15 cellular contexts compared by ENCODE assay signal in genomic region chr11:75204012-75204674, GRCh38. TPM values are rescaled to one million over a fixed set of nuclear protein-coding genes. Genes with fewer than 3 reads are reported as not detected.
DNase-seq lines count a peak whose midpoint lies in the region; ATAC-seq, FAIRE-seq and TF ChIP-seq lines count a peak whose summit lies in the region.
"Had no signal": no experiment of that assay in that cellular context is flagged by ENCODE, and none has a peak within 500 bp of the region (broad histone marks: within the 10 kb centered on the region; RNA-seq: fewer than 3 reads in every experiment).

No MANE protein-coding gene starts in this region.

- POLR2A ChIA-PET in HepG2 (lab: Yijun Ruan, JAX) = interaction anchor here (0.6 to 7.6 kb wide), 13 partner anchors 10 to 60 kb away, joined by 3 to 163 read pairs (median 12); partner anchors contain the start of genes SLCO2B1 and TPBGL

- 69 to 81% (median 73%) methylated on average over 5 to 10 of the region's 10 CpGs for WGBS in adrenal gland, 4 donors
- WGBS in HepG2 (ENCODE audit: low lambda C conversion rate) = 5% methylated on average over 3 of the region's 10 CpGs
- 87 to 90% methylated on average over 10 of the region's 10 CpGs for WGBS in sigmoid colon, 2 donors

- H3K27me3 ChIP-seq in adrenal gland (no peaks in the 10 kb centered on the region), HepG2 (ENCODE audit: control insufficient read depth in 1 of 2, insufficient read depth in 2 of 2, low read length in 2 of 2) (no peaks in the 10 kb centered on the region), sigmoid colon (no peaks in the 10 kb centered on the region)
- H3K27me3 ChIP-seq: BLaER1 treated with 17β-estradiol and CSF1 and Interleukin-3, amounts not matched to agents 10 nM and 100 nM; SJCRH30 had no signal

- no peaks in the 10 kb centered on the region for H3K79me2 ChIP-seq in HepG2 (ENCODE audit: insufficient read depth, low read length)

- no peak overlapping the region for H3K4me3 ChIP-seq in adrenal gland
- peak overlapping the region in 1 of 3 experiments; percentile 53; a peak in 2 of 6 replicates for H3K4me3 ChIP-seq in HepG2 (replicated peaks in 1 of 3; ENCODE audit: insufficient read depth in 1 of 3, low read depth in 2 of 3, low read length in 3 of 3)
- H3K4me3 ChIP-seq in sigmoid colon = no peak overlapping the region
- H3K4me3 ChIP-seq: BLaER1 treated with 17β-estradiol and CSF1 and Interleukin-3, amounts not matched to agents 10 nM and 100 nM; SJCRH30 had no signal

- in situ Hi-C loops in HepG2 (cut with HindIII; ENCODE audit: extremely low pct_ligation_motif_present, low pct_unique_long_range_greater_than_20kb) = loop anchor here (5.0 kb wide), 1 partner anchor 57 kb away; no protein-coding TSS in a partner anchor

- DNase-seq in activated CD4-positive, CD25-positive, alpha-beta regulatory T cell treated with anti-CD3 and anti-CD28 coated beads, Interleukin-2, amount 50 U/mL, for 72 hours = peak; percentile 17
- DNase-seq in activated CD4-positive, CD25-positive, alpha-beta regulatory T cell (lab: John Stamatoyannopoulos, UW) = no peak
- peak in 5 of 7 donors; percentile 25 to 76 (median 48) for DNase-seq in adrenal gland
- DNase-seq in HepG2 (ENCODE audit: low spot score) = peak; percentile 90
- DNase-seq in sigmoid colon = peak; percentile 57
- no peak for DNase-seq in D341Med (ENCODE audit: low spot score)
- DNase-seq in activated CD4-positive, alpha-beta T cell treated with anti-CD3 and anti-CD28 coated beads, Interleukin-2, amount 50 U/mL, for 4 hours = no peak
- DNase-seq: NCI-H2171 had no signal

- peak overlapping the region in 1 of 5 donors; percentile 82 for H3K27ac ChIP-seq in adrenal gland
- peak overlapping the region; percentile 91 for H3K27ac ChIP-seq in HepG2 (ENCODE audit: extremely low read length, insufficient read depth, low read length)
- H3K27ac ChIP-seq in sigmoid colon = no peak overlapping the region
- H3K27ac ChIP-seq: SJCRH30 had no signal

- H3K36me3 ChIP-seq in adrenal gland (replicated peaks in 1 of 2) (peaks cover 0 to 4% of the 10 kb centered on the region in 2 donors), HepG2 (replicated peaks in 1 of 2; ENCODE audit: control insufficient read depth in 1 of 2, insufficient read depth in 2 of 2, low read length in 2 of 2) (no peaks in the 10 kb centered on the region; a peak in 2 of 5 replicates), sigmoid colon (no peaks in the 10 kb centered on the region)
- H3K36me3 ChIP-seq: SJCRH30 had no signal

- CTCF ChIA-PET in HepG2 (lab: Yijun Ruan, JAX; ENCODE audit: low intra/inter-chr PET ratio, low total read pairs) = interaction anchor here (1.2 to 5.9 kb wide), 7 partner anchors 35 to 181 kb away, joined by 3 to 173 read pairs (median 6); no protein-coding TSS in a partner anchor

- no TSS peak for BruUV-seq in HepG2 (replicated peaks; lab: Mats Ljungman, UMichigan)

- intact Hi-C loops in adrenal gland (cut with DNase I) (loop anchor here (2.0 to 10.0 kb wide), 3 partner anchors 57 to 179 kb away; no protein-coding TSS in a partner anchor), HepG2 (cut with micrococcal nuclease; ENCODE audit: unreplicated experiment) (loop anchor here (2.0 to 5.0 kb wide), 3 partner anchors 35 to 47 kb away; no protein-coding TSS in a partner anchor), sigmoid colon (cut with DNase I) (loop anchor here (2.0 kb wide), 1 partner anchor 63 kb away; no protein-coding TSS in a partner anchor)

- peak overlapping the region; percentile 54 for H3K9ac ChIP-seq in HepG2 (ENCODE audit: insufficient read depth, low read depth, low read length)

- TF ChIP-seq CTCF in adrenal gland (IDR thresholded peaks at IDR 0.05) (no peak), HepG2 (CRISPR knock-in tag; IDR thresholded peaks at IDR 0.05) (peak; percentile 40), sigmoid colon (IDR thresholded peaks at IDR 0.05) (no peak)

- H3K4me1 ChIP-seq in adrenal gland (replicated peaks in 1 of 2) = peaks cover 0 to 15% of the 10 kb centered on the region in 2 donors
- H3K4me1 ChIP-seq in HepG2 (ENCODE audit: insufficient read depth, low read length) = peaks cover 32% of the 10 kb centered on the region
- no peaks in the 10 kb centered on the region for H3K4me1 ChIP-seq in sigmoid colon

- TF ChIP-seq POLR2A in adrenal gland (IDR thresholded peaks at IDR 0.05) = no peak
- TF ChIP-seq POLR2A in HepG2 (IDR thresholded peaks at IDR 0.05; ENCODE audit: insufficient read depth in 1 of 2, low read depth in 2 of 2, low read length in 2 of 2) = no peak
- TF ChIP-seq POLR2A in sigmoid colon (IDR thresholded peaks at IDR 0.05) = no peak

- TF ChIP-seq EP300 in HepG2 (IDR thresholded peaks at IDR 0.05; ENCODE audit: low read depth in 2 of 2, low read length in 2 of 2) (peak; percentile 71 to 80; a peak in 3 of 4 replicates), HepG2 (CRISPR knock-in tag; IDR thresholded peaks at IDR 0.05; ENCODE audit: borderline replicate concordance) (no peak; the same call in 1 of the 2 replicates), sigmoid colon (IDR thresholded peaks at IDR 0.05) (no peak)

- no peak overlapping the region for H2AFZ ChIP-seq in HepG2 (ENCODE audit: low read length)

- TF ChIP-seq RAD21 in HepG2 (CRISPR knock-in tag; IDR thresholded peaks at IDR 0.05) = 0 out of 2 replicates have a peak, but pooled peaks have one; percentile 21

- no peaks in the 10 kb centered on the region for H3K9me3 ChIP-seq in adrenal gland (replicated peaks in 1 of 3)
- H3K9me3 ChIP-seq in HepG2 (ENCODE audit: low read length) = no peaks in the 10 kb centered on the region
- no peaks in the 10 kb centered on the region for H3K9me3 ChIP-seq in sigmoid colon
- H3K9me3 ChIP-seq: BLaER1 treated with 17β-estradiol and CSF1 and Interleukin-3, amounts not matched to agents 10 nM and 100 nM; SJCRH30 had no signal

- peak; percentile 87 for ATAC-seq in HepG2
- no peak for ATAC-seq in HG02610 (IDR thresholded peaks at IDR 0.05; ENCODE audit: unreplicated experiment)

- peak; percentile 97 for FAIRE-seq in HepG2 (lab: Jason Lieb, UNC)

- H4K20me1 ChIP-seq in HepG2 (ENCODE audit: insufficient read depth, low read length) = no peaks in the 10 kb centered on the region

- peak overlapping the region; percentile 73 for H3K4me2 ChIP-seq in HepG2 (ENCODE audit: low read depth, low read length)

RNA-seq across cellular contexts. Expression of gene TPBGL, which starts 36.4 kb away (rescaled TPM):
- total RNA-seq in adrenal gland (1 to 10 TPM in 4 of 8 donors, under 1 TPM in 4; 0.32 to 3.7 (median 1.1) TPM), HepG2 (2016; rRNA removed; fragmentation: Illumina TruSeq; extraction: Trizol) (not detected in 2 replicates), sigmoid colon (under 1 TPM in 3 of 4 donors, not detected in 1; 0.33 to 0.68 (median 0.36) TPM)
- polyA plus RNA-seq in adrenal gland (1 to 10 TPM; 1.5 to 4.3 (median 3.1) TPM), HepG2 (2011; rRNA removed) (not detected in 2 replicates), sigmoid colon (under 1 TPM in 1 of 3 donors, not detected in 2; 0.28 TPM)
- not detected in 2 replicates for total RNA-seq in HepG2 (2016; cell fraction: cytosol; rRNA removed; fragmentation: Illumina TruSeq; extraction: Trizol; ENCODE audit: low read depth)
- total RNA-seq in HepG2 (2016; cell fraction: insoluble cytoplasmic fraction; rRNA removed; fragmentation: Illumina TruSeq; extraction: Trizol) = not detected in 2 replicates
- not detected in 2 replicates for total RNA-seq in HepG2 (2016; cell fraction: membrane; rRNA removed; fragmentation: Illumina TruSeq; extraction: Trizol)
- not detected in 2 replicates for total RNA-seq in HepG2 (2016; cell fraction: nucleus; rRNA removed; fragmentation: Illumina TruSeq; extraction: Trizol)
- polyA plus RNA-seq in HepG2 (2011; cell fraction: cytosol; rRNA removed) = not detected in 2 replicates
- 0.05 TPM in 1 of 2 replicates, not detected in the other for polyA plus RNA-seq in HepG2 (2011; cell fraction: nucleus; rRNA removed)
- not detected in 2 replicates for polyA plus RNA-seq in HepG2 (2012)
- not detected in 2 replicates for polyA plus RNA-seq in HepG2 (2016; cell fraction: cytosol; fragmentation: Illumina TruSeq; extraction: Trizol; ENCODE audit: low read depth)
- not detected in 2 replicates for polyA plus RNA-seq in HepG2 (2016; cell fraction: insoluble cytoplasmic fraction; fragmentation: Illumina TruSeq; extraction: Trizol; ENCODE audit: low read depth)
- polyA plus RNA-seq in HepG2 (2016; cell fraction: membrane; fragmentation: Illumina TruSeq; extraction: Trizol; ENCODE audit: low read depth) = 0.07 and 0.18 TPM in 2 replicates
- polyA plus RNA-seq in HepG2 (2016; cell fraction: nucleus; fragmentation: Illumina TruSeq; extraction: Trizol; ENCODE audit: insufficient read depth, low read depth) = not detected in 2 replicates
- polyA minus RNA-seq in HepG2 (2011; rRNA and poly(A)+ RNA removed; ENCODE audit: low replicate concordance) = not detected in 2 replicates
- polyA minus RNA-seq in HepG2 (2011; cell fraction: cytosol; rRNA and poly(A)+ RNA removed) = not detected in 2 replicates
- 0.12 TPM in 1 of 2 replicates, not detected in the other for polyA minus RNA-seq in HepG2 (2011; cell fraction: nucleus; rRNA and poly(A)+ RNA removed)
- total RNA-seq: Calu3, MCF 10A, SJCRH30 had no signal

RNA-seq across cellular contexts. Expression of gene SLCO2B1, which starts 53.2 kb away (rescaled TPM):
- 100 to 1,000 TPM in 7 of 8 donors, 10 to 100 TPM in 1; 63.8 to 234 (median 160) TPM for total RNA-seq in adrenal gland
- 10 to 100 TPM; 13.0 to 24.3 (median 18.5) TPM for polyA plus RNA-seq in adrenal gland
- 7.6 and 15.3 TPM in 2 replicates for total RNA-seq in HepG2 (2016; rRNA removed; fragmentation: Illumina TruSeq; extraction: Trizol)
- total RNA-seq in HepG2 (2016; cell fraction: cytosol; rRNA removed; fragmentation: Illumina TruSeq; extraction: Trizol; ENCODE audit: low read depth) = 3.0 and 3.2 TPM in 2 replicates
- 6.7 and 16.4 TPM in 2 replicates for total RNA-seq in HepG2 (2016; cell fraction: insoluble cytoplasmic fraction; rRNA removed; fragmentation: Illumina TruSeq; extraction: Trizol)
- 6.2 TPM in 2 replicates for total RNA-seq in HepG2 (2016; cell fraction: membrane; rRNA removed; fragmentation: Illumina TruSeq; extraction: Trizol)
- total RNA-seq in HepG2 (2016; cell fraction: nucleus; rRNA removed; fragmentation: Illumina TruSeq; extraction: Trizol) = 24.2 and 24.5 TPM in 2 replicates
- polyA plus RNA-seq in HepG2 (2011; rRNA removed) = 19.8 and 29.6 TPM in 2 replicates
- 15.0 and 15.3 TPM in 2 replicates for polyA plus RNA-seq in HepG2 (2011; cell fraction: cytosol; rRNA removed)
- 80.8 and 94.5 TPM in 2 replicates for polyA plus RNA-seq in HepG2 (2011; cell fraction: nucleus; rRNA removed)
- 21.7 and 35.0 TPM in 2 replicates for polyA plus RNA-seq in HepG2 (2012)
- polyA plus RNA-seq in HepG2 (2016; cell fraction: cytosol; fragmentation: Illumina TruSeq; extraction: Trizol; ENCODE audit: low read depth) = 0.64 and 1.2 TPM in 2 replicates
- 4.1 and 5.6 TPM in 2 replicates for polyA plus RNA-seq in HepG2 (2016; cell fraction: insoluble cytoplasmic fraction; fragmentation: Illumina TruSeq; extraction: Trizol; ENCODE audit: low read depth)
- polyA plus RNA-seq in HepG2 (2016; cell fraction: membrane; fragmentation: Illumina TruSeq; extraction: Trizol; ENCODE audit: low read depth) = 2.4 and 2.9 TPM in 2 replicates
- 31.9 and 32.0 TPM in 2 replicates for polyA plus RNA-seq in HepG2 (2016; cell fraction: nucleus; fragmentation: Illumina TruSeq; extraction: Trizol; ENCODE audit: insufficient read depth, low read depth)
- 0.09 and 55.4 TPM in 2 replicates for polyA minus RNA-seq in HepG2 (2011; rRNA and poly(A)+ RNA removed; ENCODE audit: low replicate concordance)
- polyA minus RNA-seq in HepG2 (2011; cell fraction: cytosol; rRNA and poly(A)+ RNA removed) = 11.1 and 12.3 TPM in 2 replicates
- 33.2 and 42.0 TPM in 2 replicates for polyA minus RNA-seq in HepG2 (2011; cell fraction: nucleus; rRNA and poly(A)+ RNA removed)
- total RNA-seq in sigmoid colon = 10 to 100 TPM; 19.4 to 31.7 (median 29.6) TPM
- 10 to 100 TPM in 2 of 3 donors, 1 to 10 TPM in 1; 7.8 to 47.0 (median 22.4) TPM for polyA plus RNA-seq in sigmoid colon
- total RNA-seq: CD8-positive, alpha-beta T cell; H1; MCF 10A had no signal

Comparison
In these comparisons a context has a peak if more than half of its experiments do, and no peak if none do; other contexts are left out.
1. DNase-seq: peak in activated CD4-positive, CD25-positive, alpha-beta regulatory T cell treated with anti-CD3 and anti-CD28 coated beads, Interleukin-2, amount 50 U/mL, for 72 hours (single experiment), adrenal gland (5 of 7), HepG2 (single experiment) and sigmoid colon (single experiment); none in activated CD4-positive, CD25-positive, alpha-beta regulatory T cell (0 of 4), D341Med (single experiment) and activated CD4-positive, alpha-beta T cell treated with anti-CD3 and anti-CD28 coated beads, Interleukin-2, amount 50 U/mL, for 4 hours (0 of 2).